8 cellular contexts compared by ENCODE assay signal in genomic region chr15:40743921-40744809, GRCh38. TPM values are rescaled to one million over a fixed set of nuclear protein-coding genes. Genes with fewer than 3 reads are reported as not detected.
DNase-seq lines count a peak whose midpoint lies in the region; ATAC-seq and TF ChIP-seq lines count a peak whose summit lies in the region.

No MANE protein-coding gene starts in this region.

- peak overlapping the region; percentile 42 for H3K4me3 Mint-ChIP-seq in activated T-cell treated with anti-CD3 and anti-CD28 coated beads, Interleukin-2, amount 50 U/mL, for 24 hours
- H3K4me3 Mint-ChIP-seq in immature natural killer cell: peak overlapping the region; percentile 76 to 86 (median 83)
- H3K4me3 Mint-ChIP-seq in stimulated activated naive CD8-positive, alpha-beta T cell treated with anti-CD3 and anti-CD28 coated beads, Interleukin-15, Interleukin-2, amounts not matched to agents 100 ng/mL and 50 ng/mL, for 24 hours: no peak overlapping the region
- H3K4me3 Mint-ChIP-seq in stimulated activated memory B cell treated with anti-CD40 and anti-IgM and Interleukin-4, amounts not matched to agents 10 μg/mL and 1 μg/mL and 100 μg/mL, for 72 hours: no peak overlapping the region

- DNase-seq in AG09309 (ENCODE audit: low read depth) (no peak), immature natural killer cell (peak; percentile 80 to 82 (median 81)), NCI-H446 treated with DMSO at 0.1 percent for 48 hours (lab: John Stamatoyannopoulos, UW) (no peak)
- peak; percentile 80 for DNase-seq in Jurkat, Clone E6-1 (ENCODE audit: low read depth, low spot score)
- peak; percentile 73 for DNase-seq in activated T-cell treated with anti-CD3 and anti-CD28 coated beads, Interleukin-2, amount 50 U/mL, for 24 hours

- no peak overlapping the region for H3K4me3 ChIP-seq in AG09309 (ENCODE audit: control insufficient read depth, low read depth, low read length)
- H3K4me3 ChIP-seq in Jurkat, Clone E6-1 (ENCODE audit: low read length): peak overlapping the region; percentile 18

- peaks cover 91% of the 10 kb centered on the region for H3K36me3 Mint-ChIP-seq in activated T-cell treated with anti-CD3 and anti-CD28 coated beads, Interleukin-2, amount 50 U/mL, for 24 hours (ENCODE audit: low read depth)
- H3K36me3 Mint-ChIP-seq in immature natural killer cell: peaks cover 0 to 37% (median 23%) of the 10 kb centered on the region in 3 donors
- H3K36me3 Mint-ChIP-seq in stimulated activated naive CD8-positive, alpha-beta T cell treated with anti-CD3 and anti-CD28 coated beads, Interleukin-15, Interleukin-2, amounts not matched to agents 100 ng/mL and 50 ng/mL, for 24 hours (ENCODE audit: low read depth): peaks cover 53% of the 10 kb centered on the region
- peaks cover 17% of the 10 kb centered on the region for H3K36me3 Mint-ChIP-seq in stimulated activated memory B cell treated with anti-CD40 and anti-IgM and Interleukin-4, amounts not matched to agents 10 μg/mL and 1 μg/mL and 100 μg/mL, for 72 hours

- no peak for ATAC-seq in stimulated activated memory B cell treated with anti-CD40 and anti-IgM and Interleukin-4, amounts not matched to agents 10 μg/mL and 1 μg/mL and 100 μg/mL, for 72 hours
- no peak for ATAC-seq in HG03521 (IDR thresholded peaks at IDR 0.05; ENCODE audit: unreplicated experiment)

- H3K9me3 Mint-ChIP-seq in activated T-cell treated with anti-CD3 and anti-CD28 coated beads, Interleukin-2, amount 50 U/mL, for 24 hours: no peaks in the 10 kb centered on the region
- no peaks in the 10 kb centered on the region for H3K9me3 Mint-ChIP-seq in immature natural killer cell
- H3K9me3 Mint-ChIP-seq in stimulated activated naive CD8-positive, alpha-beta T cell treated with anti-CD3 and anti-CD28 coated beads, Interleukin-15, Interleukin-2, amounts not matched to agents 100 ng/mL and 50 ng/mL, for 24 hours: no peaks in the 10 kb centered on the region
- no peaks in the 10 kb centered on the region for H3K9me3 Mint-ChIP-seq in stimulated activated memory B cell treated with anti-CD40 and anti-IgM and Interleukin-4, amounts not matched to agents 10 μg/mL and 1 μg/mL and 100 μg/mL, for 72 hours

- no peaks in the 10 kb centered on the region for H3K27me3 Mint-ChIP-seq in activated T-cell treated with anti-CD3 and anti-CD28 coated beads, Interleukin-2, amount 50 U/mL, for 24 hours
- peaks cover 7 to 14% (median 10%) of the 10 kb centered on the region in 3 donors for H3K27me3 Mint-ChIP-seq in immature natural killer cell (ENCODE audit: low read depth in 3 of 3)
- no peaks in the 10 kb centered on the region for H3K27me3 Mint-ChIP-seq in stimulated activated naive CD8-positive, alpha-beta T cell treated with anti-CD3 and anti-CD28 coated beads, Interleukin-15, Interleukin-2, amounts not matched to agents 100 ng/mL and 50 ng/mL, for 24 hours
- no peaks in the 10 kb centered on the region for H3K27me3 Mint-ChIP-seq in stimulated activated memory B cell treated with anti-CD40 and anti-IgM and Interleukin-4, amounts not matched to agents 10 μg/mL and 1 μg/mL and 100 μg/mL, for 72 hours

- peak overlapping the region; percentile 98 for H3K27ac Mint-ChIP-seq in activated T-cell treated with anti-CD3 and anti-CD28 coated beads, Interleukin-2, amount 50 U/mL, for 24 hours
- peak overlapping the region; percentile 96 to 99 (median 98) for H3K27ac Mint-ChIP-seq in immature natural killer cell
- peak overlapping the region; percentile 92 for H3K27ac Mint-ChIP-seq in stimulated activated naive CD8-positive, alpha-beta T cell treated with anti-CD3 and anti-CD28 coated beads, Interleukin-15, Interleukin-2, amounts not matched to agents 100 ng/mL and 50 ng/mL, for 24 hours
- H3K27ac Mint-ChIP-seq in stimulated activated memory B cell treated with anti-CD40 and anti-IgM and Interleukin-4, amounts not matched to agents 10 μg/mL and 1 μg/mL and 100 μg/mL, for 72 hours: no peak overlapping the region

- TF ChIP-seq CTCF in AG09309 (IDR thresholded peaks at IDR 0.05; ENCODE audit: control insufficient read depth, insufficient read depth, low read depth, low read length, missing control alignments): peak; percentile 24

- H3K4me1 Mint-ChIP-seq in activated T-cell treated with anti-CD3 and anti-CD28 coated beads, Interleukin-2, amount 50 U/mL, for 24 hours (ENCODE audit: low read depth): peaks cover 36% of the 10 kb centered on the region
- H3K4me1 Mint-ChIP-seq in immature natural killer cell: peaks cover 66 to 69% of the 10 kb centered on the region in 2 donors
- peaks cover 43% of the 10 kb centered on the region for H3K4me1 Mint-ChIP-seq in stimulated activated naive CD8-positive, alpha-beta T cell treated with anti-CD3 and anti-CD28 coated beads, Interleukin-15, Interleukin-2, amounts not matched to agents 100 ng/mL and 50 ng/mL, for 24 hours (ENCODE audit: low read depth)
- no peaks in the 10 kb centered on the region for H3K4me1 Mint-ChIP-seq in stimulated activated memory B cell treated with anti-CD40 and anti-IgM and Interleukin-4, amounts not matched to agents 10 μg/mL and 1 μg/mL and 100 μg/mL, for 72 hours

RNA-seq across cellular contexts. Expression of gene RMDN3, which starts 10.9 kb away (rescaled TPM):
- 29.1 TPM for polyA plus RNA-seq in Jurkat, Clone E6-1 (2012; ENCODE audit: insufficient read depth, insufficient read length)
- polyA plus RNA-seq in immature natural killer cell: 100 to 1,000 TPM in 2 of 3 donors, 10 to 100 TPM in 1; 44.6 to 118 (median 110) TPM

RNA-seq across cellular contexts. Expression of gene GCHFR, which starts 19.7 kb away (rescaled TPM):
- 14.2 TPM for polyA plus RNA-seq in Jurkat, Clone E6-1 (2012; ENCODE audit: insufficient read depth, insufficient read length)
- 100 to 1,000 TPM; 183 to 303 (median 230) TPM for polyA plus RNA-seq in immature natural killer cell

RNA-seq across cellular contexts. Expression of gene C15orf62, which starts 25.6 kb away (rescaled TPM):
- polyA plus RNA-seq in Jurkat, Clone E6-1 (2012; ENCODE audit: insufficient read depth, insufficient read length): 1.3 TPM
- polyA plus RNA-seq in immature natural killer cell: under 1 TPM in 2 of 3 donors, not detected in 1; 0.08 to 0.12 TPM

RNA-seq across cellular contexts. Expression of gene RAD51, which starts 49.2 kb away (rescaled TPM):
- 67.5 TPM for polyA plus RNA-seq in Jurkat, Clone E6-1 (2012; ENCODE audit: insufficient read depth, insufficient read length)
- polyA plus RNA-seq in immature natural killer cell: 1 to 10 TPM; 2.6 to 7.5 (median 4.7) TPM

Comparison
In these comparisons a context has a peak if more than half of its experiments do, and no peak if none do; other contexts are left out.
1. DNase-seq: peak in Jurkat, Clone E6-1 (single experiment), activated T-cell treated with anti-CD3 and anti-CD28 coated beads, Interleukin-2, amount 50 U/mL, for 24 hours (single experiment) and immature natural killer cell (3 of 3); none in AG09309 (single experiment) and NCI-H446 treated with DMSO at 0.1 percent for 48 hours (single experiment).
2. H3K4me3 Mint-ChIP-seq: peak in activated T-cell treated with anti-CD3 and anti-CD28 coated beads, Interleukin-2, amount 50 U/mL, for 24 hours (single experiment) and immature natural killer cell (5 of 5); none in stimulated activated naive CD8-positive, alpha-beta T cell treated with anti-CD3 and anti-CD28 coated beads, Interleukin-15, Interleukin-2, amounts not matched to agents 100 ng/mL and 50 ng/mL, for 24 hours (single experiment) and stimulated activated memory B cell treated with anti-CD40 and anti-IgM and Interleukin-4, amounts not matched to agents 10 μg/mL and 1 μg/mL and 100 μg/mL, for 72 hours (single experiment).